In genomic region chr12:64120568-64120967, GRCh38 we compare ENCODE assay signal across 15 cellular contexts.
"Had no signal": no experiment of that assay in that cellular context is flagged by ENCODE, and none has a peak within 500 bp of the region (broad histone marks: within the 10 kb centered on the region; RNA-seq: fewer than 3 reads in every experiment).

No MANE protein-coding gene starts in this region.

- H3K4me1 Mint-ChIP-seq: memory B cell, nephron had no signal

- H3K36me3 Mint-ChIP-seq: activated CD4-positive, alpha-beta memory T cell treated with anti-CD3 and anti-CD28 coated beads for 36 hours; activated naive CD4-positive, alpha-beta T cell treated with anti-CD3 and anti-CD28 coated beads, Interleukin-2, amount 50 U/mL, for 72 hours; memory B cell had no signal

- ATAC-seq: activated naive CD4-positive, alpha-beta T cell treated with anti-CD3 and anti-CD28 coated beads, Interleukin-2, amount 50 U/mL, for 72 hours; activated T-cell treated with anti-CD3 and anti-CD28 coated beads, Interleukin-2, amount 50 U/mL, for 4 hours; heart left ventricle; left lung; psoas muscle had no signal

- H3K36me3 ChIP-seq: upper lobe of left lung had no signal

- H3K4me1 ChIP-seq: heart left ventricle, left lung, psoas muscle, upper lobe of left lung had no signal

- H3K4me3 ChIP-seq: heart left ventricle, left lung, psoas muscle, upper lobe of left lung had no signal

- H3K9me3 ChIP-seq: heart left ventricle, left lung, psoas muscle, upper lobe of left lung had no signal

- H3K4me3 Mint-ChIP-seq: activated CD4-positive, alpha-beta memory T cell treated with anti-CD3 and anti-CD28 coated beads for 36 hours; activated T-cell treated with anti-CD3 and anti-CD28 coated beads, Interleukin-2, amount 50 U/mL, for 4 hours; memory B cell; nephron had no signal

- H3K27me3 ChIP-seq: heart left ventricle, left lung, upper lobe of left lung had no signal

- DNase-seq: activated CD4-positive, alpha-beta memory T cell treated with anti-CD3 and anti-CD28 coated beads for 36 hours; activated CD4-positive, alpha-beta T cell treated with anti-CD3 and anti-CD28 coated beads for 1 hour; activated effector memory CD4-positive, alpha-beta T cell treated with anti-CD3 and anti-CD28 coated beads, Interleukin-2, amount 50 U/mL, for 16 hours; activated T-cell treated with anti-CD3 and anti-CD28 coated beads, Interleukin-2, amount 50 U/mL, for 4 hours; heart left ventricle; left lung; occipital lobe; psoas muscle; stimulated activated CD4-positive, alpha-beta T cell treated with anti-CD3 and anti-CD28 coated beads, Interleukin-12 subunit alpha, Interleukin-12 subunit beta, amount 100 ng/mL, for 4 hours; stimulated activated CD4-positive, alpha-beta T cell treated with anti-CD3 and anti-CD28 coated beads, Interleukin-2, amount 100 ng/mL, for 48 hours; stimulated activated naive CD4-positive, alpha-beta T cell treated with Interleukin-2 at 50 U/mL for 16 hours; upper lobe of left lung had no signal

- H3K9me3 Mint-ChIP-seq: activated CD4-positive, alpha-beta memory T cell treated with anti-CD3 and anti-CD28 coated beads for 36 hours; activated naive CD4-positive, alpha-beta T cell treated with anti-CD3 and anti-CD28 coated beads, Interleukin-2, amount 50 U/mL, for 72 hours; activated T-cell treated with anti-CD3 and anti-CD28 coated beads, Interleukin-2, amount 50 U/mL, for 4 hours; memory B cell; nephron had no signal

- H3K27ac Mint-ChIP-seq: activated CD4-positive, alpha-beta memory T cell treated with anti-CD3 and anti-CD28 coated beads for 36 hours; activated naive CD4-positive, alpha-beta T cell treated with anti-CD3 and anti-CD28 coated beads, Interleukin-2, amount 50 U/mL, for 72 hours; memory B cell; nephron had no signal

- H3K27ac ChIP-seq: heart left ventricle, left lung, psoas muscle, upper lobe of left lung had no signal
